ENCODE assay signal across 22 cellular contexts in genomic region chr2:7454592-7454991, GRCh38.
"Had no signal": no experiment of that assay in that cellular context is flagged by ENCODE, and none has a peak within 500 bp of the region (broad histone marks: within the 10 kb centered on the region; RNA-seq: fewer than 3 reads in every experiment).

No MANE protein-coding gene starts in this region.

- ATAC-seq: activated naive CD4-positive, alpha-beta T cell treated with anti-CD3 and anti-CD28 coated beads, Interleukin-2, amount 50 U/mL, for 72 hours; activated T-cell treated with anti-CD3 and anti-CD28 coated beads, Interleukin-2, amount 50 U/mL, for 4 hours; right cardiac atrium; stimulated activated naive CD8-positive, alpha-beta T cell treated with anti-CD3 and anti-CD28 coated beads, Interleukin-15, amount 100 ng/mL, for 72 hours; WTC11 had no signal

- H3K27ac Mint-ChIP-seq: activated naive CD4-positive, alpha-beta T cell treated with anti-CD3 and anti-CD28 coated beads, Interleukin-2, amount 50 U/mL, for 72 hours; mesothelial cell of epicardium; nephron progenitor cell; WTC11 had no signal

- DNase-seq: activated CD4-positive, alpha-beta T cell treated with anti-CD3 and anti-CD28 coated beads for 4 hours; activated CD8-positive, alpha-beta memory T cell treated with anti-CD3 and anti-CD28 coated beads, Interleukin-2, amount 50 U/mL, for 48 hours; activated gamma-delta T cell; activated T-cell treated with anti-CD3 and anti-CD28 coated beads, Interleukin-2, amount 50 U/mL, for 4 hours; amygdala; cerebellar nuclear complex; hippocampal formation; kidney glomerular epithelial cell; left ventricle myocardium inferior; mammary epithelial cell; nephron progenitor cell; nucleus accumbens; right cardiac atrium; stimulated activated CD4-positive, alpha-beta T cell treated with anti-CD3 and anti-CD28 coated beads, Interleukin-12 subunit alpha, Interleukin-12 subunit beta, amount 100 ng/mL, for 4 hours; stimulated activated CD4-positive, alpha-beta T cell treated with anti-CD3 and anti-CD28 coated beads, Interleukin-4, amount 100 ng/mL, for 4 hours; stimulated activated naive CD8-positive, alpha-beta T cell treated with anti-CD3 and anti-CD28 coated beads, Interleukin-15, amount 100 ng/mL, for 72 hours; T-helper 1 cell; T1000; tibial artery had no signal

- H3K9me3 Mint-ChIP-seq: activated T-cell treated with anti-CD3 and anti-CD28 coated beads, Interleukin-2, amount 50 U/mL, for 4 hours; mesothelial cell of epicardium; nephron progenitor cell; WTC11 had no signal

- H3K36me3 Mint-ChIP-seq: mesothelial cell of epicardium, WTC11 had no signal

- H3K27me3 Mint-ChIP-seq: stimulated activated naive CD8-positive, alpha-beta T cell treated with anti-CD3 and anti-CD28 coated beads, Interleukin-15, amount 100 ng/mL, for 72 hours had no signal

- H3K4me3 Mint-ChIP-seq: activated T-cell treated with anti-CD3 and anti-CD28 coated beads, Interleukin-2, amount 50 U/mL, for 4 hours; mesothelial cell of epicardium; nephron progenitor cell; WTC11 had no signal
